Comparison of ENCODE assay signal across 18 cellular contexts in the genomic region with DNA sequence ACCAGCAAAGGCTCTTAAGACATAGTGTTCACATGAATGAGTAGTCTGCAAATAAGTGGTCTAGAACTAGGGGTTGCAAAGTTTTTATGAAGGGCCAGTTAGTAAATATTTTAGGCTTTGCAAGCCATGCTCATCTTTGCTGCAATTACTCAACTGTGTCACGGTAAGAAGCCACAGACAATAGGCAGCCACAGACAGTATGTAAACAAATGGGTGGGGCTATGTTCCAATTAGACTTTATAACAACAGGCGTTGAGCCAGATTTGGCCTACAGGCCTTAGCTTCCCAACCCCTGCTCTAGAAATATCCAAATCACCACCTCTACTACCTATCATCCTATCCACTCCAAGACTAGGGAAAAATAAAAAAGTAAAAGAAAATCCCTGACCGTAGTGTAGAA. TPM values are rescaled to one million over a fixed set of nuclear protein-coding genes. Genes with fewer than 3 reads are reported as not detected.
DNase-seq lines count a peak whose midpoint lies in the region; ATAC-seq and TF ChIP-seq lines count a peak whose summit lies in the region.
"Had no signal": no experiment of that assay in that cellular context is flagged by ENCODE, and none has a peak within 500 bp of the region (broad histone marks: within the 10 kb centered on the region; RNA-seq: fewer than 3 reads in every experiment).

No MANE protein-coding gene starts in this region.

- POLR2A ChIA-PET in activated CD4-positive, alpha-beta T cell treated with anti-CD3 and anti-CD28 coated beads for 36 hours (lab: Charles Lee), result interaction anchor here (1.2 kb wide), 1 partner anchor 8 kb away, joined by 4 read pairs; no protein-coding TSS in a partner anchor

- peaks cover 34% of the 10 kb centered on the region for H3K4me1 Mint-ChIP-seq in activated CD4-positive, alpha-beta T cell treated with anti-CD3 and anti-CD28 coated beads for 36 hours
- peaks cover 32% of the 10 kb centered on the region for H3K4me1 Mint-ChIP-seq in activated naive CD8-positive, alpha-beta T cell treated with anti-CD3 and anti-CD28 coated beads for 36 hours
- H3K4me1 Mint-ChIP-seq in neural crest cell, result peaks cover 7% of the 10 kb centered on the region

- H3K4me3 Mint-ChIP-seq in activated CD4-positive, alpha-beta T cell treated with anti-CD3 and anti-CD28 coated beads for 36 hours, result no peak overlapping the region
- no peak overlapping the region for H3K4me3 Mint-ChIP-seq in activated naive CD8-positive, alpha-beta T cell treated with anti-CD3 and anti-CD28 coated beads for 36 hours
- H3K4me3 Mint-ChIP-seq in neural crest cell, result no peak overlapping the region

- DNase-seq in activated CD4-positive, alpha-beta T cell treated with anti-CD3 and anti-CD28 coated beads for 36 hours, result no peak
- no peak for DNase-seq in activated CD4-positive, alpha-beta T cell treated with anti-CD3 and anti-CD28 coated beads, Interleukin-2, amount 50 U/mL, for 48 hours
- peak; percentile 8 for DNase-seq in NCI-H1105 (lab: John Stamatoyannopoulos, UW)
- DNase-seq in activated naive CD8-positive, alpha-beta T cell treated with anti-CD3 and anti-CD28 coated beads for 36 hours, result no peak
- DNase-seq in neural crest cell (ENCODE audit: low read depth, low spot score), result no peak
- no peak for DNase-seq in HuH-7 (ENCODE audit: low spot score)
- DNase-seq in putamen (ENCODE audit: low spot score), result no peak
- DNase-seq: activated CD4-positive, alpha-beta T cell treated with anti-CD3 and anti-CD28 coated beads, Interleukin-2, amount 50 U/mL, for 4 hours; activated effector memory CD4-positive, alpha-beta T cell treated with Interleukin-2 at 50 U/mL for 16 hours; body of pancreas; effector CD8-positive, alpha-beta T cell; immature natural killer cell; MM.1S; NCI-H446 treated with DMSO at 0.1 percent for 48 hours; T1000; testis had no signal

- intact Hi-C loops in activated CD4-positive, alpha-beta T cell treated with anti-CD3 and anti-CD28 coated beads for 36 hours (cut with DNase I, micrococcal nuclease), result no loop called here

- CTCF ChIA-PET in activated CD4-positive, alpha-beta T cell treated with anti-CD3 and anti-CD28 coated beads for 36 hours (lab: Charles Lee), result interaction anchor here (0.9 to 1.9 kb wide), 2 partner anchors 16 to 18 kb away, joined by 3 to 7 read pairs; no protein-coding TSS in a partner anchor

- no peaks in the 10 kb centered on the region for H3K9me3 Mint-ChIP-seq in activated CD4-positive, alpha-beta T cell treated with anti-CD3 and anti-CD28 coated beads for 36 hours (ENCODE audit: low read depth)
- no peaks in the 10 kb centered on the region for H3K9me3 Mint-ChIP-seq in activated naive CD8-positive, alpha-beta T cell treated with anti-CD3 and anti-CD28 coated beads for 36 hours
- no peaks in the 10 kb centered on the region for H3K9me3 Mint-ChIP-seq in neural crest cell
- H3K9me3 Mint-ChIP-seq: immature natural killer cell had no signal

- no peak for ATAC-seq in activated CD4-positive, alpha-beta T cell treated with anti-CD3 and anti-CD28 coated beads for 36 hours
- no peak for ATAC-seq in HG03571 (IDR thresholded peaks at IDR 0.05; ENCODE audit: unreplicated experiment)
- ATAC-seq: body of pancreas, Right ventricle myocardium inferior had no signal

- no peak for TF ChIP-seq CTCF in neural crest cell (conservative IDR thresholded peaks at IDR 0.05)

- H3K27ac Mint-ChIP-seq in activated CD4-positive, alpha-beta T cell treated with anti-CD3 and anti-CD28 coated beads for 36 hours, result peak overlapping the region; percentile 8
- H3K27ac Mint-ChIP-seq in activated naive CD8-positive, alpha-beta T cell treated with anti-CD3 and anti-CD28 coated beads for 36 hours, result peak overlapping the region; percentile 42
- peak overlapping the region; percentile 35 for H3K27ac Mint-ChIP-seq in neural crest cell (ENCODE audit: unreplicated experiment)

- H3K36me3 Mint-ChIP-seq in activated CD4-positive, alpha-beta T cell treated with anti-CD3 and anti-CD28 coated beads for 36 hours (ENCODE audit: low read depth), result peaks cover 21% of the 10 kb centered on the region
- H3K36me3 Mint-ChIP-seq in activated naive CD8-positive, alpha-beta T cell treated with anti-CD3 and anti-CD28 coated beads for 36 hours, result peaks cover 26% of the 10 kb centered on the region
- H3K36me3 Mint-ChIP-seq in neural crest cell (ENCODE audit: low read depth), result peaks cover 2% of the 10 kb centered on the region

- no peaks in the 10 kb centered on the region for H3K27me3 Mint-ChIP-seq in activated CD4-positive, alpha-beta T cell treated with anti-CD3 and anti-CD28 coated beads for 36 hours
- no peaks in the 10 kb centered on the region for H3K27me3 Mint-ChIP-seq in activated naive CD8-positive, alpha-beta T cell treated with anti-CD3 and anti-CD28 coated beads for 36 hours
- H3K27me3 Mint-ChIP-seq in neural crest cell (ENCODE audit: low read depth), result no peaks in the 10 kb centered on the region

RNA-seq across cellular contexts. Expression of gene IKZF5, which starts 9.2 kb away (rescaled TPM):
- 10 to 100 TPM in 1 of 2 experiments, 1 to 10 TPM in 1; 9.4 to 14.1 TPM for total RNA-seq in activated CD4-positive, alpha-beta T cell treated with anti-CD3 and anti-CD28 coated beads for 36 hours
- 10 to 100 TPM; 16.6 to 19.7 TPM for total RNA-seq in activated naive CD8-positive, alpha-beta T cell treated with anti-CD3 and anti-CD28 coated beads for 36 hours
- 12.1 and 14.1 TPM in 2 replicates for total RNA-seq in neural crest cell

RNA-seq across cellular contexts. Expression of gene ACADSB, which starts 9.5 kb away (rescaled TPM):
- total RNA-seq in activated CD4-positive, alpha-beta T cell treated with anti-CD3 and anti-CD28 coated beads for 36 hours, result 10 to 100 TPM; 24.0 to 25.5 TPM
- total RNA-seq in activated naive CD8-positive, alpha-beta T cell treated with anti-CD3 and anti-CD28 coated beads for 36 hours, result 10 to 100 TPM; 23.3 to 25.1 TPM
- 16.8 and 17.2 TPM in 2 replicates for total RNA-seq in neural crest cell

RNA-seq across cellular contexts. Expression of gene PSTK, which starts 19.1 kb away (rescaled TPM):
- 1 to 10 TPM; 2.8 to 2.9 TPM for total RNA-seq in activated CD4-positive, alpha-beta T cell treated with anti-CD3 and anti-CD28 coated beads for 36 hours
- 1 to 10 TPM; 6.0 to 7.3 TPM for total RNA-seq in activated naive CD8-positive, alpha-beta T cell treated with anti-CD3 and anti-CD28 coated beads for 36 hours
- total RNA-seq in neural crest cell, result 5.8 and 6.8 TPM in 2 replicates

RNA-seq across cellular contexts. Expression of gene C10orf88, which starts 45.3 kb away (rescaled TPM):
- total RNA-seq in activated CD4-positive, alpha-beta T cell treated with anti-CD3 and anti-CD28 coated beads for 36 hours, result 1 to 10 TPM; 8.6 to 9.0 TPM
- total RNA-seq in activated naive CD8-positive, alpha-beta T cell treated with anti-CD3 and anti-CD28 coated beads for 36 hours, result 10 to 100 TPM in 1 of 2 experiments, 1 to 10 TPM in 1; 9.5 to 10.1 TPM
- 11.8 and 13.5 TPM in 2 replicates for total RNA-seq in neural crest cell
